ENCODE assay signal across 27 cellular contexts in genomic region chr4:168203233-168203911, GRCh38.
"Had no signal": no experiment of that assay in that cellular context is flagged by ENCODE, and none has a peak within 500 bp of the region (broad histone marks: within the 10 kb centered on the region; RNA-seq: fewer than 3 reads in every experiment).

No MANE protein-coding gene starts in this region.

- H3K36me3 ChIP-seq: SJCRH30 had no signal

- ATAC-seq: Panc1, PC-3, SK-N-SH treated with all-trans-retinoic acid at 6 μM for 48 hours had no signal

- H3K27me3 ChIP-seq: SJCRH30 had no signal

- H3K4me3 ChIP-seq: SJCRH30 had no signal

- H3K27ac ChIP-seq: HL-60, RWPE1, SJCRH30 had no signal

- DNase-seq: KBM-7; MV-4-11; NCI-H1048; NCI-H1105; NCI-H1417; NCI-H1436 treated with DMSO at 0.1 percent for 48 hours; NCI-H1694; NCI-H187 treated with DMSO at 0.1 percent for 48 hours; NCI-H2029 treated with DMSO at 0.1 percent for 48 hours; NCI-H2107; NCI-H2171; NCI-H226; NCI-H446; NCI-H510A; NCI-H524 treated with DMSO at 0.1 percent for 48 hours; NCI-H69; NCI-H774; NK-92 treated with Interleukin-12 subunit alpha and Interleukin-12 subunit beta, amount 100 ng/mL, for 24 hours; PC-3; SHP77 treated with DMSO at 0.1 percent for 48 hours; SJCRH30; T-helper 1 cell had no signal

- FAIRE-seq: HTR-8/SVneo had no signal
